1 cellular context compared by ENCODE assay signal in the genomic region with DNA sequence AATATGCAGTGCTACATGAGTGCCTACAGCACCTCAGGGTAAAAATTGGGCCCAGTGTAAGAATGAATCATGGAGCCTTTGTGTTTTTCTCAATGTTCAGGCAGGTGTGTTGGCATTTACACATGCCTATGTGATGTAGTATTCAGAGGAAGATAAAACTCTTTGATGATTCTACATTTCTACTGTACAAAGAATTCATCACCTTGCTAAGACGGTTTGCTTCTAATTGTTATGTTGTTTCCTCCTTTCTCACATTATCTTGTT.
TF ChIP-seq lines count a peak whose summit lies in the region.

No MANE protein-coding gene starts in this region.

TF ChIP-seq in GM23338, 12 proteins besides CTCF, POLR2A, EP300 and RAD21 (continued from another document):
- TF ChIP-seq, protein P1, sequence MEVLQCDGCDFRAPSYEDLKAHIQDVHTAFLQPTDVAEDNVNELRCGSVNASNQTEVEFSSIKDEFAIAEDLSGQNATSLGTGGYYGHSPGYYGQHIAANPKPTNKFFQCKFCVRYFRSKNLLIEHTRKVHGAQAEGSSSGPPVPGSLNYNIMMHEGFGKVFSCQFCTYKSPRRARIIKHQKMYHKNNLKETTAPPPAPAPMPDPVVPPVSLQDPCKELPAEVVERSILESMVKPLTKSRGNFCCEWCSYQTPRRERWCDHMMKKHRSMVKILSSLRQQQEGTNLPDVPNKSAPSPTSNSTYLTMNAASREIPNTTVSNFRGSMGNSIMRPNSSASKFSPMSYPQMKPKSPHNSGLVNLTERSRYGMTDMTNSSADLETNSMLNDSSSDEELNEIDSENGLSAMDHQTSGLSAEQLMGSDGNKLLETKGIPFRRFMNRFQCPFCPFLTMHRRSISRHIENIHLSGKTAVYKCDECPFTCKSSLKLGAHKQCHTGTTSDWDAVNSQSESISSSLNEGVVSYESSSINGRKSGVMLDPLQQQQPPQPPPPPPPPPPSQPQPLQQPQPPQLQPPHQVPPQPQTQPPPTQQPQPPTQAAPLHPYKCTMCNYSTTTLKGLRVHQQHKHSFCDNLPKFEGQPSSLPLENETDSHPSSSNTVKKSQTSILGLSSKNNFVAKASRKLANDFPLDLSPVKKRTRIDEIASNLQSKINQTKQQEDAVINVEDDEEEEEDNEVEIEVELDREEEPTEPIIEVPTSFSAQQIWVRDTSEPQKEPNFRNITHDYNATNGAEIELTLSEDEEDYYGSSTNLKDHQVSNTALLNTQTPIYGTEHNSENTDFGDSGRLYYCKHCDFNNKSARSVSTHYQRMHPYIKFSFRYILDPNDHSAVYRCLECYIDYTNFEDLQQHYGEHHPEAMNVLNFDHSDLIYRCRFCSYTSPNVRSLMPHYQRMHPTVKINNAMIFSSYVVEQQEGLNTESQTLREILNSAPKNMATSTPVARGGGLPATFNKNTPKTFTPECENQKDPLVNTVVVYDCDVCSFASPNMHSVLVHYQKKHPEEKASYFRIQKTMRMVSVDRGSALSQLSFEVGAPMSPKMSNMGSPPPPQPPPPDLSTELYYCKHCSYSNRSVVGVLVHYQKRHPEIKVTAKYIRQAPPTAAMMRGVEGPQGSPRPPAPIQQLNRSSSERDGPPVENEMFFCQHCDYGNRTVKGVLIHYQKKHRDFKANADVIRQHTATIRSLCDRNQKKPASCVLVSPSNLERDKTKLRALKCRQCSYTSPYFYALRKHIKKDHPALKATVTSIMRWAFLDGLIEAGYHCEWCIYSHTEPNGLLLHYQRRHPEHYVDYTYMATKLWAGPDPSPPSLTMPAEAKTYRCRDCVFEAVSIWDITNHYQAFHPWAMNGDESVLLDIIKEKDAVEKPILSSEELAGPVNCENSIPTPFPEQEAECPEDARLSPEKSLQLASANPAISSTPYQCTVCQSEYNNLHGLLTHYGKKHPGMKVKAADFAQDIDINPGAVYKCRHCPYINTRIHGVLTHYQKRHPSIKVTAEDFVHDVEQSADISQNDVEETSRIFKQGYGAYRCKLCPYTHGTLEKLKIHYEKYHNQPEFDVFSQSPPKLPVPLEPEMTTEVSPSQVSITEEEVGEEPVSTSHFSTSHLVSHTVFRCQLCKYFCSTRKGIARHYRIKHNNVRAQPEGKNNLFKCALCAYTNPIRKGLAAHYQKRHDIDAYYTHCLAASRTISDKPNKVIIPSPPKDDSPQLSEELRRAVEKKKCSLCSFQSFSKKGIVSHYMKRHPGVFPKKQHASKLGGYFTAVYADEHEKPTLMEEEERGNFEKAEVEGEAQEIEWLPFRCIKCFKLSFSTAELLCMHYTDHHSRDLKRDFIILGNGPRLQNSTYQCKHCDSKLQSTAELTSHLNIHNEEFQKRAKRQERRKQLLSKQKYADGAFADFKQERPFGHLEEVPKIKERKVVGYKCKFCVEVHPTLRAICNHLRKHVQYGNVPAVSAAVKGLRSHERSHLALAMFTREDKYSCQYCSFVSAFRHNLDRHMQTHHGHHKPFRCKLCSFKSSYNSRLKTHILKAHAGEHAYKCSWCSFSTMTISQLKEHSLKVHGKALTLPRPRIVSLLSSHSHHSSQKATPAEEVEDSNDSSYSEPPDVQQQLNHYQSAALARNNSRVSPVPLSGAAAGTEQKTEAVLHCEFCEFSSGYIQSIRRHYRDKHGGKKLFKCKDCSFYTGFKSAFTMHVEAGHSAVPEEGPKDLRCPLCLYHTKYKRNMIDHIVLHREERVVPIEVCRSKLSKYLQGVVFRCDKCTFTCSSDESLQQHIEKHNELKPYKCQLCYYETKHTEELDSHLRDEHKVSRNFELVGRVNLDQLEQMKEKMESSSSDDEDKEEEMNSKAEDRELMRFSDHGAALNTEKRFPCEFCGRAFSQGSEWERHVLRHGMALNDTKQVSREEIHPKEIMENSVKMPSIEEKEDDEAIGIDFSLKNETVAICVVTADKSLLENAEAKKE (CRISPR knock-in tag; IDR thresholded peaks at IDR 0.05) = no peak
- TF ChIP-seq JUNB (IDR thresholded peaks at IDR 0.05; ENCODE audit: unreplicated experiment) = no peak
- TF ChIP-seq EZH2 (IDR thresholded peaks at IDR 0.05; ENCODE audit: low read depth, unreplicated experiment) = no peak
